ENCODE assay signal across 9 cellular contexts in the genomic region with DNA sequence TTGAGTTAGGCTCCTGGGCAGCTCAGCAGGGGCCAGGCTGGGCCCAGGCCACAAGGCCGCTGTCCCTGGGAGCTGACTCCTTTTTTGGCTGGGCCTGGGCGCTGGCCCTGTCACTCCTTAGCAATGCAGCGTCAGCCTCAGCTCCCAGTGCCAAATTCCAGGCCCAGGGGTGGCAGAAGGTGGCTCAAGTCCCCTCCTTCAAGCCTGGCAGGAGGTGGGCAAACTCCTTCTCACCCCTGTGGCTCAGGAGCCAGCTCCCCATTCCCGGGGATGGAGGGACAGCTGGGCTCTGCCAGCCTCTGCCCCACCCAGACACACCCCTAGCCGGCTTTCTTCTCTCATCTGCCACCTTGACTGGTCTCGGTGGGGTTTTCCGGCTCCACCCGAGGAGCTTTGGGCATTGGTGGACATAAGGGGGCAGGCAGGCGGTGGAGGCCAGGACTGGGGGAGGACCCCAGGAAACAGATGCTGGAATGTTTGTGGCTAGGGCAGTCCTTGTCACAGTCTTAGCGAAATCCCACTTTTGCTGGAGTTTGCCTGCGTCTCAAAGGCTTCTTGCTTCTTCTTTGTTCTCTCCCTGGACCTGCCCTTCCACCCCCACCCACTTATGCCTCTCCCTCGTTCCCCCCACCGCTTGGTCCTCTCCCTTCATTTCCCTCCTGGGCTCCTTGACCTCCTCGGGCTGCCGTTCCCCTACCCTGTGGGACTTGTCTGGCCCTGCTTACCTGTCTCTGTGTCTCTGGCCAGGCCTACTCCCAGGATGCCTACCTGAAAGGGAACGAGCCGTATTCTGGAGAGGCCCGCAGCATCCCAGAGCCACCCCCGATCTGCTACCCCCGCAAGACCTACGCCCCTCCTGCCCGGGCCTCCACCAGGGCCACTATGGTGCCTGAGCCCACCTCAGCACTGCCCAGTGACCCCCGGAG. TPM values are rescaled to one million over a fixed set of nuclear protein-coding genes. Genes with fewer than 3 reads are reported as not detected.
A peak's percentile ranks its signal among the peaks of the same experiment; 100 is the strongest.
DNase-seq lines count a peak whose midpoint lies in the region; ATAC-seq and TF ChIP-seq lines count a peak whose summit lies in the region.
"Had no signal": no experiment of that assay in that cellular context is flagged by ENCODE, and none has a peak within 500 bp of the region (broad histone marks: within the 10 kb centered on the region; RNA-seq: fewer than 3 reads in every experiment).

No MANE protein-coding gene starts in this region.

- no peak for ATAC-seq in GM21423 (IDR thresholded peaks at IDR 0.05; ENCODE audit: unreplicated experiment)

- H3K4me3 Mint-ChIP-seq in nephron = peak overlapping the region; percentile 78 to 93 (median 90)
- H3K4me3 Mint-ChIP-seq: activated naive CD4-positive, alpha-beta T cell treated with anti-CD3 and anti-CD28 coated beads, Interleukin-2, amount 50 U/mL, for 24 hours had no signal

- peak overlapping the region; percentile 63 to 96 (median 95) for H3K27ac Mint-ChIP-seq in nephron
- H3K27ac Mint-ChIP-seq: activated naive CD4-positive, alpha-beta T cell treated with anti-CD3 and anti-CD28 coated beads, Interleukin-2, amount 50 U/mL, for 24 hours had no signal

- peaks cover 36% of the 10 kb centered on the region for H3K79me2 ChIP-seq in ACC112 (ENCODE audit: control insufficient read depth, insufficient read depth, low read length, unreplicated experiment)

- peaks cover 20% of the 10 kb centered on the region; the same call in 1 of the 2 replicates for H3K36me3 ChIP-seq in ACC112 (ENCODE audit: insufficient read depth, low read length)
- peaks cover 0 to 3% (median 0%) of the 10 kb centered on the region in 3 donors for H3K36me3 ChIP-seq in Peyer's patch
- peaks cover 0 to 64% of the 10 kb centered on the region in 2 donors for H3K36me3 ChIP-seq in esophagus (ENCODE audit: control insufficient read depth in 2 of 2, insufficient read depth in 2 of 2, low read length in 1 of 2)

- peaks cover 38% of the 10 kb centered on the region for H3K36me3 Mint-ChIP-seq in nephron (ENCODE audit: low read depth)
- H3K36me3 Mint-ChIP-seq: activated naive CD4-positive, alpha-beta T cell treated with anti-CD3 and anti-CD28 coated beads, Interleukin-2, amount 50 U/mL, for 24 hours had no signal

- TF ChIP-seq CTCF in Peyer's patch (IDR thresholded peaks at IDR 0.05) (no peak), nephron (IDR thresholded peaks at IDR 0.05; ENCODE audit: unreplicated experiment in 3 of 3) (no peak)

- H3K9me3 Mint-ChIP-seq in nephron = no peaks in the 10 kb centered on the region
- H3K9me3 Mint-ChIP-seq: activated naive CD4-positive, alpha-beta T cell treated with anti-CD3 and anti-CD28 coated beads, Interleukin-2, amount 50 U/mL, for 24 hours had no signal

- peaks cover 46% of the 10 kb centered on the region for H3K4me1 Mint-ChIP-seq in nephron
- H3K4me1 Mint-ChIP-seq: activated naive CD4-positive, alpha-beta T cell treated with anti-CD3 and anti-CD28 coated beads, Interleukin-2, amount 50 U/mL, for 24 hours had no signal

- H3K4me3 ChIP-seq in ACC112 (ENCODE audit: low read depth, low read length) (peak overlapping the region; percentile 73), Peyer's patch (peak overlapping the region; percentile 4 to 55 (median 28)), esophagus (ENCODE audit: low read depth in 1 of 2, low read length in 2 of 2) (peak overlapping the region; percentile 25 to 48)

- H3K27me3 Mint-ChIP-seq in nephron (ENCODE audit: low read depth) = peaks cover 4% of the 10 kb centered on the region

- H2AFZ ChIP-seq in ACC112 (ENCODE audit: low read length, unreplicated experiment) = no peak overlapping the region

- H3K4me1 ChIP-seq in ACC112 (ENCODE audit: control insufficient read depth, insufficient read depth, low read length, unreplicated experiment) = peaks cover 49% of the 10 kb centered on the region
- peaks cover 0 to 28% (median 0%) of the 10 kb centered on the region in 4 donors for H3K4me1 ChIP-seq in Peyer's patch
- H3K4me1 ChIP-seq in esophagus (ENCODE audit: control insufficient read depth in 2 of 2, insufficient read depth in 2 of 2, low read length in 1 of 2) = peaks cover 7 to 37% of the 10 kb centered on the region in 2 donors

- peak overlapping the region; percentile 98 for H3K27ac ChIP-seq in ACC112 (ENCODE audit: low read depth, low read length)
- H3K27ac ChIP-seq in Peyer's patch = peak overlapping the region; percentile 67 to 91 (median 74)
- peak overlapping the region; percentile 92 to 93 for H3K27ac ChIP-seq in esophagus (ENCODE audit: low read depth in 2 of 2, low read length in 1 of 2)

- TF ChIP-seq POLR2A in Peyer's patch (IDR thresholded peaks at IDR 0.05) = no peak

- no peak for DNase-seq in Peyer's patch
- no peak for DNase-seq in NCI-H2029 treated with DMSO at 0.1 percent for 48 hours (lab: John Stamatoyannopoulos, UW)
- DNase-seq in GOT3 (lab: John Stamatoyannopoulos, UW) = no peak
- no peak for DNase-seq in NK-92 treated with Interleukin-12 subunit alpha and Interleukin-12 subunit beta, amount 100 ng/mL, for 24 hours (lab: John Stamatoyannopoulos, UW)

- H3K27me3 ChIP-seq in ACC112 (ENCODE audit: insufficient read depth, low read length) (no peaks in the 10 kb centered on the region), Peyer's patch (no peaks in the 10 kb centered on the region), esophagus (ENCODE audit: control insufficient read depth in 1 of 2, insufficient read depth in 2 of 2, low read length in 2 of 2) (no peaks in the 10 kb centered on the region)

- WGBS in esophagus, 2 donors = 58 to 71% methylated on average over 23 of the region's 23 CpGs

- H3K9me3 ChIP-seq in Peyer's patch = no peaks in the 10 kb centered on the region
- no peaks in the 10 kb centered on the region for H3K9me3 ChIP-seq in esophagus (ENCODE audit: control insufficient read depth in 2 of 2, insufficient read depth in 1 of 2, low read depth in 1 of 2, low read length in 1 of 2)

RNA-seq across cellular contexts. Expression of a gene that starts 37.4 kb away (rescaled TPM):
- total RNA-seq in Peyer's patch = 10 to 100 TPM in 2 of 4 donors, 1 to 10 TPM in 1, under 1 TPM in 1; 0.88 to 36.3 (median 8.9) TPM
- polyA plus RNA-seq in esophagus = 10 to 100 TPM; 36.0 to 45.2 TPM
